In the genomic region with DNA sequence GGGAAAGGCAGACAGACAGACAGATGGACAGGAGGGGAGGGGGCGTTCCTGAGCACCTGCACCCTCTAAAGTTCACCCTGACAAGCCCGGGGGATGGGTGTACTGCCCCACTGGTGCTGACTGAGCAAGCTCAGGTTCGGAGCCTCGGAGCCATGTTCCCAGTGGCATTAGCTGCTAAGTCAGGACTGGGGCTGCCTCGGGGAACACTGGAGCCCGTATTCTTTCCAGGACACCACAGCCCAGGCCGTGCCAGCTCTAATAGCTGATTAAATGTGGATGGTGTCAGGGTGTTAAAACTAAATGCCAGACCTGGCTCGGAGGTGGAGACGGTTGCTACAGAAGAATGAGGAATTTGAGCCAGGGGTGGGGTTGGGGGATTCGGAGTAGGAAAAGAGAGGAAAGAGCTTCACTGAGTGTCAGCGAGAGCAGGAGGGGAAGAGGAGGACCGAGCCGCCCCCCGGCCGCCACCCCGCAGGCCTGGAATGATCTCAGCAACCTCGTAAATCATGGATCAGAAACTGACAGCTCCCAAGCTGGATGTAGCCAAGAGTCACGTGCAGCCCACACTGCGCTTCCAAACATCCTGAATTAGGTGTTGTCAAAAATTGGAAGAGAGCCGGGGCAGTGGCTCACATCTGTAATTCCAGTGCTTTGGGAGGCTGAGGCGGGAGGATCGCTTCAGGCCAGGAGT, we compare ENCODE assay signal across 1 cellular context.
TF ChIP-seq lines count a peak whose summit lies in the region.

No MANE protein-coding gene starts in this region.

TF ChIP-seq in HEK293T, 16 proteins besides CTCF, POLR2A, EP300 and RAD21:
- TF ChIP-seq, protein P1, sequence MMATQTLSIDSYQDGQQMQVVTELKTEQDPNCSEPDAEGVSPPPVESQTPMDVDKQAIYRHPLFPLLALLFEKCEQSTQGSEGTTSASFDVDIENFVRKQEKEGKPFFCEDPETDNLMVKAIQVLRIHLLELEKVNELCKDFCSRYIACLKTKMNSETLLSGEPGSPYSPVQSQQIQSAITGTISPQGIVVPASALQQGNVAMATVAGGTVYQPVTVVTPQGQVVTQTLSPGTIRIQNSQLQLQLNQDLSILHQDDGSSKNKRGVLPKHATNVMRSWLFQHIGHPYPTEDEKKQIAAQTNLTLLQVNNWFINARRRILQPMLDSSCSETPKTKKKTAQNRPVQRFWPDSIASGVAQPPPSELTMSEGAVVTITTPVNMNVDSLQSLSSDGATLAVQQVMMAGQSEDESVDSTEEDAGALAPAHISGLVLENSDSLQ (IDR thresholded peaks at IDR 0.05), result peak; percentile 63
- TF ChIP-seq NFRKB (IDR thresholded peaks at IDR 0.05), result no peak
